In the genomic region with DNA sequence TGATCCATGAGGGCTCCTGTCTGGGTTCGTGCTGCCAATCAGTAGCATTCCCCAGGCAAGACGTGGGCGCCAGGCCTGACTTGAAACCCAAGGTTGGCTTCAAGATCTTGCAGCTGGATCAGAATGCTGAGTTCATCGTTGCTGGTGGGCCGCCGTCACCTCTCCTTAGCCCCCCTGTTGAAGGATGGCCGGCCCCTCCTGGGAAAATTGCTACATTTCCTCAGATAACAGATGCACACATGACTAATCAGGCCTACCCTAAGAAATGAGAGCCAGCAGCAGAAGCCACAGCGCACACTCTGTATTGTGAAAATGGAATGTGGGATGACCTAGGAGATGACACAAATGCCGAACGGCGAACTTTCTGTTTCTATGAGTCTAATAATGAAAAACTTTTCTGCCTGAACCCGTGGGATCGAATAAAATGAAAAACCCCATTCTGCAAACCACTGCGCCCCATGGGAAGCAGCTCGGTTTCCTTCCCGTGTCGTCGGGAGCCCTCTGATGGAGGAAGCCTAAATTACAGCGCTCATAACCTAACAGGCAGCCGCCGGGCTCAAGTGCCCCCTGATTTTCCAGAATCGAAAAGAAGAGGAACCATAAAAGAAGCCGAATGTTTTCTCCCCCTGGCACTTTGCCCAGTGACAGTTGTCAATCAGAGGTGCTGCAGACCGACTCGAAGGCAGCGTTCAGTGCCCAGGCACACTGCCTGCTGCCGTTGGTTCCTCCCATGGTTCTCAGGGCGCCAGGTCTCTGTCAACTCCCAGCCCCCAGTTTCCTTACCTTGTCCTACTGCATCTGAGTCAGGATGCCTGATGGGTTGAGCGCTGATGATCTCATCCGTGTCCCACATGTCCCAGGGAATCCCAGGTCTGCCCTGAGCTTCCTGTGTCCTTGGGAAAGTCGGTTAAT, we compare ENCODE assay signal across 8 cellular contexts.
DNase-seq lines count a peak whose midpoint lies in the region; ATAC-seq and TF ChIP-seq lines count a peak whose summit lies in the region.

No MANE protein-coding gene starts in this region.

- ATAC-seq in GM18511 (IDR thresholded peaks at IDR 0.05; ENCODE audit: unreplicated experiment) (peak; percentile 62), GM19467 (IDR thresholded peaks at IDR 0.05; ENCODE audit: unreplicated experiment) (no peak)

- DNase-seq in AG09309 (ENCODE audit: low read depth) (peak; percentile 78), MV-4-11 (lab: John Stamatoyannopoulos, UW) (peak; percentile 89), UCSD-AML1 (lab: John Stamatoyannopoulos, UW; ENCODE audit: unreplicated experiment) (peak; percentile 62), T47D (ENCODE audit: low read depth in 1 of 2, low spot score in 1 of 2) (peak; percentile 23 to 56), islet precursor cell (peak; percentile 71)
- peak; percentile 20 to 37 for DNase-seq in stimulated activated CD4-positive, alpha-beta T cell treated with anti-CD3 and anti-CD28 coated beads, Interleukin-1b, Interleukin-23, amount 100 ng/mL, for 1 hour (ENCODE audit: low read depth in 2 of 2)

- peak overlapping the region; percentile 24 for H3K4me3 ChIP-seq in AG09309 (ENCODE audit: control insufficient read depth, low read depth, low read length)

- in situ Hi-C loops in T47D (cut with HindIII; ENCODE audit: low pct_unique_long_range_greater_than_20kb, low sequenced_read_pairs) = no loop called here

- TF ChIP-seq CTCF in AG09309 (IDR thresholded peaks at IDR 0.05; ENCODE audit: control insufficient read depth, insufficient read depth, low read depth, low read length, missing control alignments) = peak; percentile 68

Comparison
In these comparisons a context has a peak if more than half of its experiments do, and no peak if none do; other contexts are left out.
1. DNase-seq: peak in every context shown above with its lines; median percentile 89 in MV-4-11; 78 in AG09309; 71 in islet precursor cell; 62 in UCSD-AML1; 40 in T47D; 28 in stimulated activated CD4-positive, alpha-beta T cell treated with anti-CD3 and anti-CD28 coated beads, Interleukin-1b, Interleukin-23, amount 100 ng/mL, for 1 hour.